ENCODE assay signal across 1 cellular context in the genomic region with DNA sequence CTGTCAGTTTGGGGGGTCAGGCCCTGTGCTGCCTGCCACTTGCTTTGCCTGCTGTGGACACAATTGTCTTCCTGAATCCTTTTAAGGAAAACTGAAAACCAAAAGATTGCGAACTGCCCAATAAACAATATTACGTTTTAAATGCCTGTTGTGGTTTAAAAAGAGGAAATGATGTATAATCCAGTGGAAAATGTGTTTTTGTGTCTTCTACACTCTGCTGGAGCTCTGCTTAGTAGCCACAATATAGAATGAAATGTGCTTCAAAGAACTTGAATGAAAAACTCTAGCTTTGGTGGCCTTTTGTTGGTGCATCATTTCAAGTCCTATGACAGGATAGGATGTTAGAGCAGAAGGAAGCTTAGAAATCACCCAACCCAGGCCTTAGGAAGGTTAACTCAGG.
TF ChIP-seq lines count a peak whose summit lies in the region.

No MANE protein-coding gene starts in this region.

TF ChIP-seq in GM23338, 12 proteins besides CTCF, POLR2A, EP300 and RAD21 (continued from another document):
- TF ChIP-seq, protein P1, sequence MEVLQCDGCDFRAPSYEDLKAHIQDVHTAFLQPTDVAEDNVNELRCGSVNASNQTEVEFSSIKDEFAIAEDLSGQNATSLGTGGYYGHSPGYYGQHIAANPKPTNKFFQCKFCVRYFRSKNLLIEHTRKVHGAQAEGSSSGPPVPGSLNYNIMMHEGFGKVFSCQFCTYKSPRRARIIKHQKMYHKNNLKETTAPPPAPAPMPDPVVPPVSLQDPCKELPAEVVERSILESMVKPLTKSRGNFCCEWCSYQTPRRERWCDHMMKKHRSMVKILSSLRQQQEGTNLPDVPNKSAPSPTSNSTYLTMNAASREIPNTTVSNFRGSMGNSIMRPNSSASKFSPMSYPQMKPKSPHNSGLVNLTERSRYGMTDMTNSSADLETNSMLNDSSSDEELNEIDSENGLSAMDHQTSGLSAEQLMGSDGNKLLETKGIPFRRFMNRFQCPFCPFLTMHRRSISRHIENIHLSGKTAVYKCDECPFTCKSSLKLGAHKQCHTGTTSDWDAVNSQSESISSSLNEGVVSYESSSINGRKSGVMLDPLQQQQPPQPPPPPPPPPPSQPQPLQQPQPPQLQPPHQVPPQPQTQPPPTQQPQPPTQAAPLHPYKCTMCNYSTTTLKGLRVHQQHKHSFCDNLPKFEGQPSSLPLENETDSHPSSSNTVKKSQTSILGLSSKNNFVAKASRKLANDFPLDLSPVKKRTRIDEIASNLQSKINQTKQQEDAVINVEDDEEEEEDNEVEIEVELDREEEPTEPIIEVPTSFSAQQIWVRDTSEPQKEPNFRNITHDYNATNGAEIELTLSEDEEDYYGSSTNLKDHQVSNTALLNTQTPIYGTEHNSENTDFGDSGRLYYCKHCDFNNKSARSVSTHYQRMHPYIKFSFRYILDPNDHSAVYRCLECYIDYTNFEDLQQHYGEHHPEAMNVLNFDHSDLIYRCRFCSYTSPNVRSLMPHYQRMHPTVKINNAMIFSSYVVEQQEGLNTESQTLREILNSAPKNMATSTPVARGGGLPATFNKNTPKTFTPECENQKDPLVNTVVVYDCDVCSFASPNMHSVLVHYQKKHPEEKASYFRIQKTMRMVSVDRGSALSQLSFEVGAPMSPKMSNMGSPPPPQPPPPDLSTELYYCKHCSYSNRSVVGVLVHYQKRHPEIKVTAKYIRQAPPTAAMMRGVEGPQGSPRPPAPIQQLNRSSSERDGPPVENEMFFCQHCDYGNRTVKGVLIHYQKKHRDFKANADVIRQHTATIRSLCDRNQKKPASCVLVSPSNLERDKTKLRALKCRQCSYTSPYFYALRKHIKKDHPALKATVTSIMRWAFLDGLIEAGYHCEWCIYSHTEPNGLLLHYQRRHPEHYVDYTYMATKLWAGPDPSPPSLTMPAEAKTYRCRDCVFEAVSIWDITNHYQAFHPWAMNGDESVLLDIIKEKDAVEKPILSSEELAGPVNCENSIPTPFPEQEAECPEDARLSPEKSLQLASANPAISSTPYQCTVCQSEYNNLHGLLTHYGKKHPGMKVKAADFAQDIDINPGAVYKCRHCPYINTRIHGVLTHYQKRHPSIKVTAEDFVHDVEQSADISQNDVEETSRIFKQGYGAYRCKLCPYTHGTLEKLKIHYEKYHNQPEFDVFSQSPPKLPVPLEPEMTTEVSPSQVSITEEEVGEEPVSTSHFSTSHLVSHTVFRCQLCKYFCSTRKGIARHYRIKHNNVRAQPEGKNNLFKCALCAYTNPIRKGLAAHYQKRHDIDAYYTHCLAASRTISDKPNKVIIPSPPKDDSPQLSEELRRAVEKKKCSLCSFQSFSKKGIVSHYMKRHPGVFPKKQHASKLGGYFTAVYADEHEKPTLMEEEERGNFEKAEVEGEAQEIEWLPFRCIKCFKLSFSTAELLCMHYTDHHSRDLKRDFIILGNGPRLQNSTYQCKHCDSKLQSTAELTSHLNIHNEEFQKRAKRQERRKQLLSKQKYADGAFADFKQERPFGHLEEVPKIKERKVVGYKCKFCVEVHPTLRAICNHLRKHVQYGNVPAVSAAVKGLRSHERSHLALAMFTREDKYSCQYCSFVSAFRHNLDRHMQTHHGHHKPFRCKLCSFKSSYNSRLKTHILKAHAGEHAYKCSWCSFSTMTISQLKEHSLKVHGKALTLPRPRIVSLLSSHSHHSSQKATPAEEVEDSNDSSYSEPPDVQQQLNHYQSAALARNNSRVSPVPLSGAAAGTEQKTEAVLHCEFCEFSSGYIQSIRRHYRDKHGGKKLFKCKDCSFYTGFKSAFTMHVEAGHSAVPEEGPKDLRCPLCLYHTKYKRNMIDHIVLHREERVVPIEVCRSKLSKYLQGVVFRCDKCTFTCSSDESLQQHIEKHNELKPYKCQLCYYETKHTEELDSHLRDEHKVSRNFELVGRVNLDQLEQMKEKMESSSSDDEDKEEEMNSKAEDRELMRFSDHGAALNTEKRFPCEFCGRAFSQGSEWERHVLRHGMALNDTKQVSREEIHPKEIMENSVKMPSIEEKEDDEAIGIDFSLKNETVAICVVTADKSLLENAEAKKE (CRISPR knock-in tag; IDR thresholded peaks at IDR 0.05): no peak
- TF ChIP-seq, protein P2, sequence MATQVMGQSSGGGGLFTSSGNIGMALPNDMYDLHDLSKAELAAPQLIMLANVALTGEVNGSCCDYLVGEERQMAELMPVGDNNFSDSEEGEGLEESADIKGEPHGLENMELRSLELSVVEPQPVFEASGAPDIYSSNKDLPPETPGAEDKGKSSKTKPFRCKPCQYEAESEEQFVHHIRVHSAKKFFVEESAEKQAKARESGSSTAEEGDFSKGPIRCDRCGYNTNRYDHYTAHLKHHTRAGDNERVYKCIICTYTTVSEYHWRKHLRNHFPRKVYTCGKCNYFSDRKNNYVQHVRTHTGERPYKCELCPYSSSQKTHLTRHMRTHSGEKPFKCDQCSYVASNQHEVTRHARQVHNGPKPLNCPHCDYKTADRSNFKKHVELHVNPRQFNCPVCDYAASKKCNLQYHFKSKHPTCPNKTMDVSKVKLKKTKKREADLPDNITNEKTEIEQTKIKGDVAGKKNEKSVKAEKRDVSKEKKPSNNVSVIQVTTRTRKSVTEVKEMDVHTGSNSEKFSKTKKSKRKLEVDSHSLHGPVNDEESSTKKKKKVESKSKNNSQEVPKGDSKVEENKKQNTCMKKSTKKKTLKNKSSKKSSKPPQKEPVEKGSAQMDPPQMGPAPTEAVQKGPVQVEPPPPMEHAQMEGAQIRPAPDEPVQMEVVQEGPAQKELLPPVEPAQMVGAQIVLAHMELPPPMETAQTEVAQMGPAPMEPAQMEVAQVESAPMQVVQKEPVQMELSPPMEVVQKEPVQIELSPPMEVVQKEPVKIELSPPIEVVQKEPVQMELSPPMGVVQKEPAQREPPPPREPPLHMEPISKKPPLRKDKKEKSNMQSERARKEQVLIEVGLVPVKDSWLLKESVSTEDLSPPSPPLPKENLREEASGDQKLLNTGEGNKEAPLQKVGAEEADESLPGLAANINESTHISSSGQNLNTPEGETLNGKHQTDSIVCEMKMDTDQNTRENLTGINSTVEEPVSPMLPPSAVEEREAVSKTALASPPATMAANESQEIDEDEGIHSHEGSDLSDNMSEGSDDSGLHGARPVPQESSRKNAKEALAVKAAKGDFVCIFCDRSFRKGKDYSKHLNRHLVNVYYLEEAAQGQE (IDR thresholded peaks at IDR 0.05; ENCODE audit: unreplicated experiment): no peak
